Comparison of ENCODE assay signal across 21 cellular contexts in genomic region chr1:38133781-38134180, GRCh38.
"Had no signal": no experiment of that assay in that cellular context is flagged by ENCODE, and none has a peak within 500 bp of the region (broad histone marks: within the 10 kb centered on the region; RNA-seq: fewer than 3 reads in every experiment).

No MANE protein-coding gene starts in this region.

- H3K9me3 Mint-ChIP-seq: dendritic cell treated with granulocyte-macrophage colony-stimulating factor and Interleukin-4, amounts not matched to agents 40 ng/mL and 50 ng/mL, for 4 days; effector memory CD8-positive, alpha-beta T cell; memory B cell; mesothelial cell of epicardium; natural killer cell treated with Interleukin-12 subunit alpha and Interleukin-12 subunit beta and Interleukin-15 and Interleukin-18, amount 100 ng/mL, for 72 hours; neural progenitor cell; stimulated activated effector memory CD8-positive, alpha-beta T cell treated with anti-CD3 and anti-CD28 coated beads, Interleukin-12 subunit alpha, Interleukin-12 subunit beta, amount 100 ng/mL, for 72 hours; stimulated activated naive CD8-positive, alpha-beta T cell treated with anti-CD3 and anti-CD28 coated beads, Interleukin-15, Interleukin-2, amounts not matched to agents 100 ng/mL and 50 ng/mL, for 24 hours had no signal

- H3K4me2 ChIP-seq: neural progenitor cell, smooth muscle cell had no signal

- H3K4me3 Mint-ChIP-seq: dendritic cell treated with granulocyte-macrophage colony-stimulating factor and Interleukin-4, amounts not matched to agents 40 ng/mL and 50 ng/mL, for 4 days; effector memory CD8-positive, alpha-beta T cell; memory B cell; mesothelial cell of epicardium; natural killer cell treated with Interleukin-12 subunit alpha and Interleukin-12 subunit beta and Interleukin-15 and Interleukin-18, amount 100 ng/mL, for 72 hours; neural progenitor cell; stimulated activated effector memory CD8-positive, alpha-beta T cell treated with anti-CD3 and anti-CD28 coated beads, Interleukin-12 subunit alpha, Interleukin-12 subunit beta, amount 100 ng/mL, for 72 hours; stimulated activated naive CD8-positive, alpha-beta T cell treated with anti-CD3 and anti-CD28 coated beads, Interleukin-15, Interleukin-2, amounts not matched to agents 100 ng/mL and 50 ng/mL, for 24 hours had no signal

- H3K27me3 ChIP-seq: neural progenitor cell, vagina had no signal

- H3K36me3 Mint-ChIP-seq: memory B cell; mesothelial cell of epicardium; natural killer cell treated with Interleukin-12 subunit alpha and Interleukin-12 subunit beta and Interleukin-15 and Interleukin-18, amount 100 ng/mL, for 72 hours; neural progenitor cell; stimulated activated effector memory CD8-positive, alpha-beta T cell treated with anti-CD3 and anti-CD28 coated beads, Interleukin-12 subunit alpha, Interleukin-12 subunit beta, amount 100 ng/mL, for 72 hours had no signal

- H3K9me3 ChIP-seq: esophagus squamous epithelium, gastroesophageal sphincter, left lung, lower lobe of right lung, prostate gland, tibial artery, upper lobe of right lung, vagina had no signal

- H3K4me3 ChIP-seq: esophagus squamous epithelium, gastroesophageal sphincter, left lung, lower lobe of right lung, neural progenitor cell, prostate gland, smooth muscle cell, upper lobe of right lung, vagina had no signal

- H3K79me2 ChIP-seq: parathyroid adenoma had no signal

- H3K4me1 ChIP-seq: prostate gland had no signal

- H3K27ac ChIP-seq: esophagus squamous epithelium, gastroesophageal sphincter, left lung, lower lobe of right lung, neural progenitor cell, parathyroid adenoma, prostate gland, tibial artery, upper lobe of right lung, vagina had no signal

- H3K36me3 ChIP-seq: esophagus squamous epithelium, gastroesophageal sphincter, left lung, lower lobe of right lung, neural progenitor cell, prostate gland, tibial artery, upper lobe of right lung, vagina had no signal

- H2AFZ ChIP-seq: neural progenitor cell, parathyroid adenoma had no signal

- H3K9ac ChIP-seq: neural progenitor cell, parathyroid adenoma had no signal

- H3K27ac Mint-ChIP-seq: dendritic cell treated with granulocyte-macrophage colony-stimulating factor and Interleukin-4, amounts not matched to agents 40 ng/mL and 50 ng/mL, for 4 days; effector memory CD8-positive, alpha-beta T cell; memory B cell; mesothelial cell of epicardium; natural killer cell treated with Interleukin-12 subunit alpha and Interleukin-12 subunit beta and Interleukin-15 and Interleukin-18, amount 100 ng/mL, for 72 hours; neural progenitor cell; stimulated activated effector memory CD8-positive, alpha-beta T cell treated with anti-CD3 and anti-CD28 coated beads, Interleukin-12 subunit alpha, Interleukin-12 subunit beta, amount 100 ng/mL, for 72 hours; stimulated activated naive CD8-positive, alpha-beta T cell treated with anti-CD3 and anti-CD28 coated beads, Interleukin-15, Interleukin-2, amounts not matched to agents 100 ng/mL and 50 ng/mL, for 24 hours had no signal

- ATAC-seq: effector memory CD8-positive, alpha-beta T cell; gastroesophageal sphincter; left lung; lower lobe of right lung; stimulated activated effector memory CD8-positive, alpha-beta T cell treated with anti-CD3 and anti-CD28 coated beads, Interleukin-12 subunit alpha, Interleukin-12 subunit beta, amount 100 ng/mL, for 72 hours; upper lobe of right lung had no signal

- DNase-seq: effector memory CD8-positive, alpha-beta T cell; esophagus squamous epithelium; islet precursor cell; left lung; lower lobe of right lung; stimulated activated CD4-positive, alpha-beta T cell treated with anti-CD3 and anti-CD28 coated beads, Interleukin-4, amount 100 ng/mL, for 1 hour; stimulated activated CD8-positive, alpha-beta memory T cell treated with anti-CD3 and anti-CD28 coated beads, Interleukin-4, amount 100 ng/mL, for 48 hours; tibial artery; upper lobe of right lung had no signal
